ENCODE assay signal across 26 cellular contexts in the genomic region with DNA sequence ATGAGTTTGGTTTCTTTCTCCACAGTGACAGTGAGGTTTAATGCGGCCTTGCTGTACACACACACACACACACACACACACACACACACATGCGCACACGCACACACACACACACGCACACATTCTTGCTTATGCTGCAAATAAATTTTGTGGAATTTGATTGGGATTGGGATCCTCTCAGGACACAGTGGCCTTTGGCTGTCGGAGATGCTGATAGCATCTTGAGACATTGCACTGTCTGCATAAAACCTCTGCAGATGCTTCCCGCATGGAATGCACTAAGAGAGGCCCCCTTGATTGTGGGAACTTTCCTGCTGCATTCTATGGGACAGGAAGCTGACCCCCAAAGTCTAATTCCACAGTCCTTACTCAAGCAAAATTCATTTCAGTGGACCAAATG.
"Had no signal": no experiment of that assay in that cellular context is flagged by ENCODE, and none has a peak within 500 bp of the region (broad histone marks: within the 10 kb centered on the region; RNA-seq: fewer than 3 reads in every experiment).

No MANE protein-coding gene starts in this region.

- ATAC-seq: activated CD8-positive, alpha-beta memory T cell treated with anti-CD3 and anti-CD28 coated beads, Interleukin-2, amount 10 ng/mL, durations not matched to agents 7 days and 5 days; activated naive CD4-positive, alpha-beta T cell treated with anti-CD3 and anti-CD28 coated beads, Interleukin-2, amount 50 U/mL, for 72 hours; T-cell had no signal

- H3K36me3 ChIP-seq: MG63, Peyer's patch, SJSA1 had no signal

- H3K4me3 Mint-ChIP-seq: activated B cell treated with CpG ODN at 0.5 μM for 24 hours; activated CD4-positive, alpha-beta T cell treated with anti-CD3 and anti-CD28 coated beads, Interleukin-2, amount 10 ng/mL, durations not matched to agents 24 days and 14 days; activated CD8-positive, alpha-beta memory T cell treated with anti-CD3 and anti-CD28 coated beads, Interleukin-2, amount 10 ng/mL, durations not matched to agents 7 days and 5 days; activated T-cell treated with anti-CD3 and anti-CD28 coated beads, Interleukin-2, amount 50 U/mL, for 24 hours; activated T-helper 1 cell treated with anti-CD3 and anti-CD28 coated beads, Interleukin-12 subunit alpha, Interleukin-12 subunit beta, Interleukin-2, Interleukin-4 antibody, amounts not matched to agents 30 ng/mL and 10 ng/mL and 1 ng/mL, durations not matched to agents 14 hours and 24 hours and 36 hours; T-cell had no signal

- H3K9me3 Mint-ChIP-seq: activated B cell treated with CpG ODN at 0.5 μM for 24 hours; activated CD4-positive, alpha-beta T cell treated with anti-CD3 and anti-CD28 coated beads, Interleukin-2, amount 10 ng/mL, durations not matched to agents 24 days and 14 days; activated naive CD4-positive, alpha-beta T cell treated with anti-CD3 and anti-CD28 coated beads, Interleukin-2, amount 50 U/mL, for 72 hours; activated T-cell treated with anti-CD3 and anti-CD28 coated beads, Interleukin-2, amount 50 U/mL, for 24 hours; activated T-helper 1 cell treated with anti-CD3 and anti-CD28 coated beads, Interleukin-12 subunit alpha, Interleukin-12 subunit beta, Interleukin-2, Interleukin-4 antibody, amounts not matched to agents 30 ng/mL and 10 ng/mL and 1 ng/mL, durations not matched to agents 14 hours and 24 hours and 36 hours; T-cell had no signal

- H3K27ac Mint-ChIP-seq: activated B cell treated with CpG ODN at 0.5 μM for 24 hours; activated CD4-positive, alpha-beta T cell treated with anti-CD3 and anti-CD28 coated beads, Interleukin-2, amount 10 ng/mL, durations not matched to agents 24 days and 14 days; activated CD8-positive, alpha-beta memory T cell treated with anti-CD3 and anti-CD28 coated beads, Interleukin-2, amount 10 ng/mL, durations not matched to agents 7 days and 5 days; activated naive CD4-positive, alpha-beta T cell treated with anti-CD3 and anti-CD28 coated beads, Interleukin-2, amount 50 U/mL, for 72 hours; activated T-cell treated with anti-CD3 and anti-CD28 coated beads, Interleukin-2, amount 50 U/mL, for 24 hours; activated T-helper 1 cell treated with anti-CD3 and anti-CD28 coated beads, Interleukin-12 subunit alpha, Interleukin-12 subunit beta, Interleukin-2, Interleukin-4 antibody, amounts not matched to agents 30 ng/mL and 10 ng/mL and 1 ng/mL, durations not matched to agents 14 hours and 24 hours and 36 hours; T-cell had no signal

- H3K36me3 Mint-ChIP-seq: activated CD8-positive, alpha-beta memory T cell treated with anti-CD3 and anti-CD28 coated beads, Interleukin-2, amount 10 ng/mL, durations not matched to agents 7 days and 5 days; activated naive CD4-positive, alpha-beta T cell treated with anti-CD3 and anti-CD28 coated beads, Interleukin-2, amount 50 U/mL, for 72 hours; T-cell had no signal

- DNase-seq: activated B cell treated with CpG ODN at 0.5 μM for 24 hours; activated CD4-positive, alpha-beta T cell treated with anti-CD3 and anti-CD28 coated beads for 1 hour; activated CD4-positive, alpha-beta T cell treated with anti-CD3 and anti-CD28 coated beads, Interleukin-2, amount 10 ng/mL, durations not matched to agents 24 days and 14 days; activated CD4-positive, alpha-beta T cell treated with anti-CD3 and anti-CD28 coated beads, Interleukin-2, amount 50 U/mL, for 48 hours; activated CD8-positive, alpha-beta memory T cell treated with anti-CD3 and anti-CD28 coated beads, Interleukin-2, amount 10 ng/mL, durations not matched to agents 7 days and 5 days; activated effector memory CD4-positive, alpha-beta T cell treated with anti-CD3 and anti-CD28 coated beads, Interleukin-2, amount 50 U/mL, for 16 hours; activated naive CD4-positive, alpha-beta T cell treated with Interleukin-2 at 50 U/mL for 16 hours; activated T-cell treated with anti-CD3 and anti-CD28 coated beads, Interleukin-2, amount 50 U/mL, for 24 hours; amygdala; caudate nucleus; MG63; MV-4-11; NCI-H1105; NCI-H1436; NCI-H187; NCI-H2081; NCI-H446; NCI-H524; Peyer's patch; SHP77; T-cell; T-helper 2 cell; T1000 had no signal

- H3K27me3 Mint-ChIP-seq: activated T-cell treated with anti-CD3 and anti-CD28 coated beads, Interleukin-2, amount 50 U/mL, for 24 hours had no signal

- H3K27ac ChIP-seq: Peyer's patch, SJSA1 had no signal

- H3K4me1 ChIP-seq: Peyer's patch, SJSA1 had no signal

- H3K9me3 ChIP-seq: MG63, Peyer's patch, SJSA1 had no signal

- H3K27me3 ChIP-seq: MG63, Peyer's patch, SJSA1 had no signal

- H3K4me3 ChIP-seq: MG63, Peyer's patch, SJSA1 had no signal
